Comparison of ENCODE assay signal across 1 cellular context in genomic region chr6:136647363-136647763, GRCh38.
TF ChIP-seq lines count a peak whose summit lies in the region.

No MANE protein-coding gene starts in this region.

TF ChIP-seq in GM23338, 12 proteins besides CTCF, POLR2A, EP300 and RAD21 (continued from another document):
- TF ChIP-seq REST (IDR thresholded peaks at IDR 0.05; ENCODE audit: unreplicated experiment) = no peak
- TF ChIP-seq ZNF114 (CRISPR knock-in tag; IDR thresholded peaks at IDR 0.05) = no peak
TF ChIP-seq in GM23338: peak in this region for 0.
